In the genomic region with DNA sequence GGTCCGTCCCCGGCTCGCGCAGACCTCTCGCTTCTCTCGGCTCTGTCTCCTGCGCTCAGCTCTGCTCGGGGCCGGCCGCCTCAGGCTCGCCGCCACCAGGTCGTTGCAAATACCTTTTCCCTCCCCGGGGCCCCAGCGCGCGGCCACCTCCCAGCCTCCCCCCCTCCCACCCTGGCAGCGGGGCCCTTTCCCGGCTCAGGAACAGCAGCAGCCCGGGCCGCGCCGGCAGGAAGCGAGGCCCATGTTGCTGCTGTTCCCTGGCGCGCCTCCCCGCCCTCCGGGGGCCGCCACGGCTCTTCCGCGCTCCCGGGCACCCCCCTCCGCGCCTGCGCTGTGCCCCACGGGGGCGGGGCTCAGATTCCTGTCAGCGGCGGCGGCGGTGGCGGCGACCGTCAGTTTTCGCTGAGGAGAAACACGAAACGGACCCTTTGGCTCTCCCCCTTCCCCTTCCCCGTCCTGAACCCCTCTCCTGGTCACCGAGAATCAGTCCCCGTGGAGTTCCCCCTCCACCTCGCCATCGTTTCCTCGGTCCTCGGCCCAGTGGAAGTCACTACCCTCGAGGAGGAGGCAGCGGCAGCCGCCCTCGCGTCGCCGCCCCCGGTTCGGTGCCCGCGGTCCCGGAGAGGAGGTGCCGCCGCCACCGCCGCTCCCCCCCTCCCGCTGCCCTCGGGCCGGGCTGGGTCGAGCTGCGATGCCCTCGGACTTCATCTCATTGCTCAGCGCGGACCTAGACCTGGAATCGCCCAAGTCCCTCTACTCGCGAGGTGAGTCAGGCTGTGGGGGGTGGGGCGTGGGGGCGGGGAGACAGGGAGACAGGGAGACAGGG, we compare ENCODE assay signal across 8 cellular contexts.
A peak's percentile ranks its signal among the peaks of the same experiment; 100 is the strongest.
DNase-seq lines count a peak whose midpoint lies in the region; ATAC-seq lines count a peak whose summit lies in the region.

A gene with protein sequence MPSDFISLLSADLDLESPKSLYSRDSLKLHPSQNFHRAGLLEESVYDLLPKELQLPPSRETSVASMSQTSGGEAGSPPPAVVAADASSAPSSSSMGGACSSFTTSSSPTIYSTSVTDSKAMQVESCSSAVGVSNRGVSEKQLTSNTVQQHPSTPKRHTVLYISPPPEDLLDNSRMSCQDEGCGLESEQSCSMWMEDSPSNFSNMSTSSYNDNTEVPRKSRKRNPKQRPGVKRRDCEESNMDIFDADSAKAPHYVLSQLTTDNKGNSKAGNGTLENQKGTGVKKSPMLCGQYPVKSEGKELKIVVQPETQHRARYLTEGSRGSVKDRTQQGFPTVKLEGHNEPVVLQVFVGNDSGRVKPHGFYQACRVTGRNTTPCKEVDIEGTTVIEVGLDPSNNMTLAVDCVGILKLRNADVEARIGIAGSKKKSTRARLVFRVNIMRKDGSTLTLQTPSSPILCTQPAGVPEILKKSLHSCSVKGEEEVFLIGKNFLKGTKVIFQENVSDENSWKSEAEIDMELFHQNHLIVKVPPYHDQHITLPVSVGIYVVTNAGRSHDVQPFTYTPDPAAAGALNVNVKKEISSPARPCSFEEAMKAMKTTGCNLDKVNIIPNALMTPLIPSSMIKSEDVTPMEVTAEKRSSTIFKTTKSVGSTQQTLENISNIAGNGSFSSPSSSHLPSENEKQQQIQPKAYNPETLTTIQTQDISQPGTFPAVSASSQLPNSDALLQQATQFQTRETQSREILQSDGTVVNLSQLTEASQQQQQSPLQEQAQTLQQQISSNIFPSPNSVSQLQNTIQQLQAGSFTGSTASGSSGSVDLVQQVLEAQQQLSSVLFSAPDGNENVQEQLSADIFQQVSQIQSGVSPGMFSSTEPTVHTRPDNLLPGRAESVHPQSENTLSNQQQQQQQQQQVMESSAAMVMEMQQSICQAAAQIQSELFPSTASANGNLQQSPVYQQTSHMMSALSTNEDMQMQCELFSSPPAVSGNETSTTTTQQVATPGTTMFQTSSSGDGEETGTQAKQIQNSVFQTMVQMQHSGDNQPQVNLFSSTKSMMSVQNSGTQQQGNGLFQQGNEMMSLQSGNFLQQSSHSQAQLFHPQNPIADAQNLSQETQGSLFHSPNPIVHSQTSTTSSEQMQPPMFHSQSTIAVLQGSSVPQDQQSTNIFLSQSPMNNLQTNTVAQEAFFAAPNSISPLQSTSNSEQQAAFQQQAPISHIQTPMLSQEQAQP (N-terminal part only) (plus strand): TSS at position 356 of the 826 bp plus-strand sequence. CDS start 336 bp downstream, at position 692.

- ATAC-seq in HG03159 (IDR thresholded peaks at IDR 0.05; ENCODE audit: unreplicated experiment) = peak; percentile 52
- ATAC-seq in activated CD4-positive, CD25-positive, alpha-beta regulatory T cell treated with anti-CD3 and anti-CD28 coated beads, Interleukin-2, amount 50 U/mL, for 24 hours = peak; percentile 16 to 24

- DNase-seq in NK-92 treated with Interleukin-12 subunit alpha and Interleukin-12 subunit beta, amount 100 ng/mL, for 24 hours (lab: John Stamatoyannopoulos, UW) = peak; percentile 76
- DNase-seq in NK-92 (lab: John Stamatoyannopoulos, UW; ENCODE audit: unreplicated experiment) (no peak), NCI-H345 (lab: John Stamatoyannopoulos, UW) (peak; percentile 76), islet precursor cell (peak; percentile 98)
- peak; percentile 92 for DNase-seq in central memory CD4-positive, alpha-beta T cell
- peak; percentile 87 for DNase-seq in stimulated activated CD4-positive, alpha-beta T cell treated with anti-CD3 and anti-CD28 coated beads, Interleukin-12 subunit alpha, Interleukin-12 subunit beta, amount 100 ng/mL, for 4 hours
